In the genomic region with DNA sequence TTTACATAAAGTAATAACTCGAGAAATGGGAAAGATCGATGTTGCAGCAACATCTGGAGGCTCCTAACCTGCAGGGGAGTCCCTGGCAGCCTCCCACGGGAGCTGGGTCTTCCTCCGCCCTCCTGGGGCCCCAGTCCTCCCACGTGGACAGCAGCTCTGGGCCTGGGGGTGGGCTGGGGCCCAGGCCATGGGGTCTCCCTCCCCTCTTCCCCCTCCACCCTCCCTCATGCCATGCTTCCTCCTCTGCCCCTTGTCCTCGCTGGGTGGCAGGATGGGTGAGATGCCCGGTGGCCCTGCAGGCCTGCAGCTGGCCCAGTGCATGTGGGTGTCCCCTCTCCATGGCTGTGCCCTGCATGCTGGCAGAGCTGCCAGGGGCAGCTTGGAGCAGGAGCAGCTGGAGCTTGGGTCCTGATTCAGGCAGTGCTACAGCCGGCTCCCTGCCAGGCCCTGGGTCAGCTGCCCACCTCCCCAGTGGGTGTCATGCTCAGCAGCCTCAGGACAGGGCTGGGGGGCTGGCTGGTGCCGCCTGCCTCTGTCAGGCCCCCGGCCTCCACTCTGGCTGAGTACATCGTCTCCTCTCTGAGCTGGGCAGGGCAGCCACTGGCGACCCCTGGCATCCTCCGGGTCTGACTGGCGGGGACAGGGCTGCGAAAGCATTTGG, we compare ENCODE assay signal across 1 cellular context.
TF ChIP-seq lines count a peak whose summit lies in the region.

No MANE protein-coding gene starts in this region.

TF ChIP-seq in A549, 52 proteins besides CTCF, POLR2A, EP300 and RAD21 (continued from another document):
- TF ChIP-seq, protein P1, sequence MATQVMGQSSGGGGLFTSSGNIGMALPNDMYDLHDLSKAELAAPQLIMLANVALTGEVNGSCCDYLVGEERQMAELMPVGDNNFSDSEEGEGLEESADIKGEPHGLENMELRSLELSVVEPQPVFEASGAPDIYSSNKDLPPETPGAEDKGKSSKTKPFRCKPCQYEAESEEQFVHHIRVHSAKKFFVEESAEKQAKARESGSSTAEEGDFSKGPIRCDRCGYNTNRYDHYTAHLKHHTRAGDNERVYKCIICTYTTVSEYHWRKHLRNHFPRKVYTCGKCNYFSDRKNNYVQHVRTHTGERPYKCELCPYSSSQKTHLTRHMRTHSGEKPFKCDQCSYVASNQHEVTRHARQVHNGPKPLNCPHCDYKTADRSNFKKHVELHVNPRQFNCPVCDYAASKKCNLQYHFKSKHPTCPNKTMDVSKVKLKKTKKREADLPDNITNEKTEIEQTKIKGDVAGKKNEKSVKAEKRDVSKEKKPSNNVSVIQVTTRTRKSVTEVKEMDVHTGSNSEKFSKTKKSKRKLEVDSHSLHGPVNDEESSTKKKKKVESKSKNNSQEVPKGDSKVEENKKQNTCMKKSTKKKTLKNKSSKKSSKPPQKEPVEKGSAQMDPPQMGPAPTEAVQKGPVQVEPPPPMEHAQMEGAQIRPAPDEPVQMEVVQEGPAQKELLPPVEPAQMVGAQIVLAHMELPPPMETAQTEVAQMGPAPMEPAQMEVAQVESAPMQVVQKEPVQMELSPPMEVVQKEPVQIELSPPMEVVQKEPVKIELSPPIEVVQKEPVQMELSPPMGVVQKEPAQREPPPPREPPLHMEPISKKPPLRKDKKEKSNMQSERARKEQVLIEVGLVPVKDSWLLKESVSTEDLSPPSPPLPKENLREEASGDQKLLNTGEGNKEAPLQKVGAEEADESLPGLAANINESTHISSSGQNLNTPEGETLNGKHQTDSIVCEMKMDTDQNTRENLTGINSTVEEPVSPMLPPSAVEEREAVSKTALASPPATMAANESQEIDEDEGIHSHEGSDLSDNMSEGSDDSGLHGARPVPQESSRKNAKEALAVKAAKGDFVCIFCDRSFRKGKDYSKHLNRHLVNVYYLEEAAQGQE (IDR thresholded peaks at IDR 0.05): no peak
- TF ChIP-seq, protein P2, sequence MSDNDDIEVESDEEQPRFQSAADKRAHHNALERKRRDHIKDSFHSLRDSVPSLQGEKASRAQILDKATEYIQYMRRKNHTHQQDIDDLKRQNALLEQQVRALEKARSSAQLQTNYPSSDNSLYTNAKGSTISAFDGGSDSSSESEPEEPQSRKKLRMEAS (IDR thresholded peaks at IDR 0.05): no peak
- no peak for TF ChIP-seq KDM5A (IDR thresholded peaks at IDR 0.05)
- no peak for TF ChIP-seq PHF8 (IDR thresholded peaks at IDR 0.05; ENCODE audit: borderline replicate concordance, low read depth)
- no peak for TF ChIP-seq POLR2AphosphoS2 (conservative IDR thresholded peaks at IDR 0.05; ENCODE audit: low read length)
- no peak for TF ChIP-seq SMC3 (IDR thresholded peaks at IDR 0.05)
- no peak for TF ChIP-seq HDAC2 (IDR thresholded peaks at IDR 0.05)
- no peak for TF ChIP-seq CEBPB (IDR thresholded peaks at IDR 0.05)
- TF ChIP-seq, protein P3, sequence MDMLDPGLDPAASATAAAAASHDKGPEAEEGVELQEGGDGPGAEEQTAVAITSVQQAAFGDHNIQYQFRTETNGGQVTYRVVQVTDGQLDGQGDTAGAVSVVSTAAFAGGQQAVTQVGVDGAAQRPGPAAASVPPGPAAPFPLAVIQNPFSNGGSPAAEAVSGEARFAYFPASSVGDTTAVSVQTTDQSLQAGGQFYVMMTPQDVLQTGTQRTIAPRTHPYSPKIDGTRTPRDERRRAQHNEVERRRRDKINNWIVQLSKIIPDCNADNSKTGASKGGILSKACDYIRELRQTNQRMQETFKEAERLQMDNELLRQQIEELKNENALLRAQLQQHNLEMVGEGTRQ (IDR thresholded peaks at IDR 0.05): no peak
- TF ChIP-seq NFE2L2 (conservative IDR thresholded peaks at IDR 0.05; ENCODE audit: low read length): no peak
- TF ChIP-seq, protein P4, sequence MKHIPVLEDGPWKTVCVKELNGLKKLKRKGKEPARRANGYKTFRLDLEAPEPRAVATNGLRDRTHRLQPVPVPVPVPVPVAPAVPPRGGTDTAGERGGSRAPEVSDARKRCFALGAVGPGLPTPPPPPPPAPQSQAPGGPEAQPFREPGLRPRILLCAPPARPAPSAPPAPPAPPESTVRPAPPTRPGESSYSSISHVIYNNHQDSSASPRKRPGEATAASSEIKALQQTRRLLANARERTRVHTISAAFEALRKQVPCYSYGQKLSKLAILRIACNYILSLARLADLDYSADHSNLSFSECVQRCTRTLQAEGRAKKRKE (CRISPR knock-in tag; IDR thresholded peaks at IDR 0.05; ENCODE audit: low read depth): no peak
- TF ChIP-seq FOXS1 (CRISPR knock-in tag; IDR thresholded peaks at IDR 0.05): no peak
- no peak for TF ChIP-seq ESRRA (IDR thresholded peaks at IDR 0.05; ENCODE audit: borderline replicate concordance, low read length)
